Comparison of ENCODE assay signal across 16 cellular contexts in genomic region chr7:63073736-63074135, GRCh38.
DNase-seq lines count a peak whose midpoint lies in the region; ATAC-seq and TF ChIP-seq lines count a peak whose summit lies in the region.
"Had no signal": no experiment of that assay in that cellular context is flagged by ENCODE, and none has a peak within 500 bp of the region (broad histone marks: within the 10 kb centered on the region; RNA-seq: fewer than 3 reads in every experiment).

No MANE protein-coding gene starts in this region.

- H3K9me3 ChIP-seq in right atrium auricular region: peaks cover 0 to 14% of the 10 kb centered on the region in 2 donors
- peaks cover 4% of the 10 kb centered on the region for H3K9me3 ChIP-seq in right cardiac atrium (ENCODE audit: control insufficient read depth, low read length)
- H3K9me3 ChIP-seq in esophagus muscularis mucosa: peaks cover 0 to 35% (median 7%) of the 10 kb centered on the region in 4 donors
- peaks cover 57% of the 10 kb centered on the region for H3K9me3 ChIP-seq in trophoblast cell (ENCODE audit: insufficient read depth, low read depth, low read length)
- no peaks in the 10 kb centered on the region for H3K9me3 ChIP-seq in vagina
- H3K9me3 ChIP-seq: Caco-2 had no signal

- no peaks in the 10 kb centered on the region for H3K27me3 ChIP-seq in right atrium auricular region
- H3K27me3 ChIP-seq in right cardiac atrium (ENCODE audit: control insufficient read depth, insufficient read depth): no peaks in the 10 kb centered on the region
- H3K27me3 ChIP-seq in esophagus muscularis mucosa: no peaks in the 10 kb centered on the region
- H3K27me3 ChIP-seq in trophoblast cell (ENCODE audit: insufficient read depth, low read length): peaks cover 4% of the 10 kb centered on the region
- H3K27me3 ChIP-seq in vagina: no peaks in the 10 kb centered on the region

- no peaks in the 10 kb centered on the region for H3K79me2 ChIP-seq in trophoblast cell (ENCODE audit: control insufficient read depth, insufficient read depth, low read length, poor library complexity)

- CTCF ChIA-PET in GM10248 (lab: Yijun Ruan, JAX): no interaction called here

- no peak overlapping the region for H2AFZ ChIP-seq in trophoblast cell (ENCODE audit: insufficient read depth, low read length, poor library complexity)

- POLR2A ChIA-PET in GM10248 (lab: Yijun Ruan, JAX): no interaction called here

- no peak overlapping the region for H4K12ac ChIP-seq in trophoblast cell (ENCODE audit: low read depth, low read length)

- H3K79me1 ChIP-seq in trophoblast cell (ENCODE audit: low read length): no peaks in the 10 kb centered on the region

- H3K4me2 ChIP-seq in trophoblast cell (ENCODE audit: low read length): no peak overlapping the region

- no peak overlapping the region for H4K8ac ChIP-seq in trophoblast cell (ENCODE audit: low read depth, low read length)

- no peak overlapping the region for H2BK5ac ChIP-seq in trophoblast cell (ENCODE audit: low read depth, low read length, poor library complexity)

- intact Hi-C loops in right cardiac atrium (cut with DNase I): no loop called here
- intact Hi-C loops in esophagus muscularis mucosa (cut with DNase I): no loop called here
- intact Hi-C loops in vagina (cut with DNase I): no loop called here

- no peak overlapping the region for H3K23ac ChIP-seq in trophoblast cell (ENCODE audit: low read length)

- no peak for TF ChIP-seq EP300 in esophagus muscularis mucosa (IDR thresholded peaks at IDR 0.05)

- TF ChIP-seq POLR2A in esophagus muscularis mucosa (IDR thresholded peaks at IDR 0.05; ENCODE audit: low read depth) (no peak), vagina (IDR thresholded peaks at IDR 0.05) (no peak)

- H2AK5ac ChIP-seq in trophoblast cell (ENCODE audit: low read length): no peak overlapping the region

- H3K9ac ChIP-seq in trophoblast cell (ENCODE audit: low read length): no peak overlapping the region

- H3K4ac ChIP-seq in trophoblast cell (ENCODE audit: low read depth, low read length): no peak overlapping the region

- no peak overlapping the region for H4K91ac ChIP-seq in trophoblast cell (ENCODE audit: low read depth, low read length)

- H3K14ac ChIP-seq in trophoblast cell (ENCODE audit: low read length): no peak overlapping the region

- TF ChIP-seq CTCF in right atrium auricular region (IDR thresholded peaks at IDR 0.05) (no peak), esophagus muscularis mucosa (IDR thresholded peaks at IDR 0.05) (no peak), vagina (IDR thresholded peaks at IDR 0.05) (no peak), GM10248 (IDR thresholded peaks at IDR 0.05; ENCODE audit: control extremely low read depth, extremely low read depth, low read depth, missing control alignments) (no peak)

- H3K18ac ChIP-seq in trophoblast cell (ENCODE audit: low read length): no peak overlapping the region

- H2BK12ac ChIP-seq in trophoblast cell (ENCODE audit: low read length): no peak overlapping the region

- H3K36me3 ChIP-seq in right atrium auricular region (no peaks in the 10 kb centered on the region), esophagus muscularis mucosa (no peaks in the 10 kb centered on the region), trophoblast cell (ENCODE audit: control insufficient read depth in 1 of 2, insufficient read depth in 2 of 2, low read length in 2 of 2) (no peaks in the 10 kb centered on the region), vagina (no peaks in the 10 kb centered on the region)

- H2BK120ac ChIP-seq in trophoblast cell (ENCODE audit: insufficient read depth, low read length, poor library complexity): no peak overlapping the region

- H3K27ac ChIP-seq in right atrium auricular region: no peak overlapping the region
- no peak overlapping the region for H3K27ac ChIP-seq in right cardiac atrium (ENCODE audit: low read length)
- no peak overlapping the region for H3K27ac ChIP-seq in esophagus muscularis mucosa (replicated peaks in 1 of 4)
- H3K27ac ChIP-seq in trophoblast cell (ENCODE audit: low read depth, low read length): no peak overlapping the region
- H3K27ac ChIP-seq in vagina: no peak overlapping the region
- H3K27ac ChIP-seq: C4-2B had no signal

- 65% methylated on average over 1 of the region's 1 CpG for WGBS in right cardiac atrium
- WGBS in esophagus muscularis mucosa: 78% methylated on average over 1 of the region's 1 CpG
- WGBS in trophoblast cell (ENCODE audit: extremely low coverage, insufficient coverage, insufficient read length): no CpG with 5 or more reads among the region's 1 CpG

- no peak overlapping the region for H3K4me3 ChIP-seq in right atrium auricular region
- H3K4me3 ChIP-seq in right cardiac atrium (ENCODE audit: low read length): no peak overlapping the region
- no peak overlapping the region for H3K4me3 ChIP-seq in esophagus muscularis mucosa
- peak overlapping the region; percentile 36 for H3K4me3 ChIP-seq in trophoblast cell (ENCODE audit: low read depth, low read length)
- no peak overlapping the region for H3K4me3 ChIP-seq in vagina

- DNase-seq in right atrium auricular region (ENCODE audit: low spot score) (peak; percentile 30), right cardiac atrium (no peak), esophagus muscularis mucosa (ENCODE audit: extremely low spot score) (peak; percentile 89), trophoblast cell (no peak), vagina (ENCODE audit: extremely low spot score in 2 of 2) (peak; percentile 46 to 65), GM10248 (ENCODE audit: extremely low spot score) (no peak)
- no peak for DNase-seq in activated CD4-positive, alpha-beta T cell treated with anti-CD3 and anti-CD28 coated beads for 1 hour
- DNase-seq: Caco-2; CD4-positive, alpha-beta T cell; GDM1; GOT3; H7; HFFc6 had no signal

- H3K4me1 ChIP-seq in right atrium auricular region (no peaks in the 10 kb centered on the region), right cardiac atrium (ENCODE audit: control insufficient read depth, insufficient read depth, low read length) (no peaks in the 10 kb centered on the region), esophagus muscularis mucosa (no peaks in the 10 kb centered on the region), trophoblast cell (ENCODE audit: control insufficient read depth in 1 of 2, insufficient read depth in 2 of 2, low read length in 2 of 2) (no peaks in the 10 kb centered on the region), vagina (no peaks in the 10 kb centered on the region)
- H3K4me1 ChIP-seq: Caco-2 had no signal

- ATAC-seq in right cardiac atrium (no peak), HG03280 (IDR thresholded peaks at IDR 0.05; ENCODE audit: unreplicated experiment) (no peak)
- ATAC-seq: HCT116 had no signal

Comparison
In these comparisons a context has a peak if more than half of its experiments do, and no peak if none do; other contexts are left out.
1. DNase-seq: peak in right atrium auricular region (single experiment), esophagus muscularis mucosa (single experiment) and vagina (2 of 2); none in right cardiac atrium (0 of 3), trophoblast cell (0 of 2), activated CD4-positive, alpha-beta T cell treated with anti-CD3 and anti-CD28 coated beads for 1 hour (single experiment) and GM10248 (single experiment).